Comparison of ENCODE assay signal across 9 cellular contexts in genomic region chr2:68726608-68727367, GRCh38.
DNase-seq lines count a peak whose midpoint lies in the region; ATAC-seq, FAIRE-seq and TF ChIP-seq lines count a peak whose summit lies in the region.
"Had no signal": no experiment of that assay in that cellular context is flagged by ENCODE, and none has a peak within 500 bp of the region (broad histone marks: within the 10 kb centered on the region; RNA-seq: fewer than 3 reads in every experiment).

No MANE protein-coding gene starts in this region.

- peak overlapping the region; percentile 65 for H3K27ac Mint-ChIP-seq in activated naive CD4-positive, alpha-beta T cell treated with anti-CD3 and anti-CD28 coated beads, Interleukin-2, amount 50 U/mL, for 24 hours

- no peak for TF ChIP-seq POLR2A in H54 (IDR thresholded peaks at IDR 0.05; ENCODE audit: low read depth, low read length)

- peaks cover 79% of the 10 kb centered on the region for H3K4me1 Mint-ChIP-seq in activated naive CD4-positive, alpha-beta T cell treated with anti-CD3 and anti-CD28 coated beads, Interleukin-2, amount 50 U/mL, for 24 hours

- H3K27me3 Mint-ChIP-seq in activated naive CD4-positive, alpha-beta T cell treated with anti-CD3 and anti-CD28 coated beads, Interleukin-2, amount 50 U/mL, for 24 hours, result no peaks in the 10 kb centered on the region

- peak overlapping the region; percentile 49 for H3K4me3 Mint-ChIP-seq in activated naive CD4-positive, alpha-beta T cell treated with anti-CD3 and anti-CD28 coated beads, Interleukin-2, amount 50 U/mL, for 24 hours

- DNase-seq in T follicular helper cell (ENCODE audit: low read depth), result peak; percentile 64
- DNase-seq in stimulated activated CD4-positive, alpha-beta T cell treated with anti-CD3 and anti-CD28 coated beads, TNF-alpha, amount 100 ng/mL, for 1 hour (ENCODE audit: low read depth in 3 of 3, low spot score in 1 of 3), result peak; percentile 52 to 57 (median 56)
- DNase-seq in inferior parietal cortex (ENCODE audit: extremely low spot score), result no peak
- no peak for DNase-seq in H54 (ENCODE audit: insufficient read length, low spot score)
- DNase-seq in putamen (ENCODE audit: low spot score), result no peak

- H3K36me3 Mint-ChIP-seq in activated naive CD4-positive, alpha-beta T cell treated with anti-CD3 and anti-CD28 coated beads, Interleukin-2, amount 50 U/mL, for 24 hours, result no peaks in the 10 kb centered on the region

- peak; percentile 93 for ATAC-seq in GM19025 (IDR thresholded peaks at IDR 0.05; ENCODE audit: low read depth, unreplicated experiment)
- ATAC-seq in HG03103 (IDR thresholded peaks at IDR 0.05; ENCODE audit: low read depth, unreplicated experiment), result peak; percentile 96
- ATAC-seq: Panc1 had no signal

- no peak for FAIRE-seq in H54 (lab: Jason Lieb, UNC)

- no peaks in the 10 kb centered on the region for H3K9me3 Mint-ChIP-seq in activated naive CD4-positive, alpha-beta T cell treated with anti-CD3 and anti-CD28 coated beads, Interleukin-2, amount 50 U/mL, for 24 hours

Comparison
In these comparisons a context has a peak if more than half of its experiments do, and no peak if none do; other contexts are left out.
1. DNase-seq: peak in T follicular helper cell (single experiment) and stimulated activated CD4-positive, alpha-beta T cell treated with anti-CD3 and anti-CD28 coated beads, TNF-alpha, amount 100 ng/mL, for 1 hour (3 of 3); none in inferior parietal cortex (single experiment), H54 (single experiment) and putamen (single experiment).